In the genomic region with DNA sequence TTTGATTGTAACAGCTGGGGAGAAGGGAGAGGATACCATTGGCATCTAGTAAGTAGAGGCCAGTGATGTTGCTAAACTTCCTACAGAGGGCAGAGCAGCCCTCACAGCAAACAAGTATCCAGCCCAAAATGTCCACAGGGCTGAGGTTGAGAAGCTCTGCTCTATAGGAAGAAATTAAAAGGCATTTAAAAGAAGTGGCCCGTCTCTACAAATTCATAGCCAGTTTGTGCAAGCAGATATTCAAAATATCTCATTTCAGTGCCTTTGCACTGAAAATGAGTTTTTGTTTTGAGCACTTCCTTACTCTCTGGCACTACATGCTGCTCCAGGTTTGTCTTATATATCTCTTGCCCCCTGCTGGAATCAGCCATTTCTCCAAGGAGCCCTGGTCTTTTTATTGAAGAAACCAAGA, we compare ENCODE assay signal across 8 cellular contexts.
DNase-seq lines count a peak whose midpoint lies in the region; ATAC-seq and TF ChIP-seq lines count a peak whose summit lies in the region.

No MANE protein-coding gene starts in this region.

- H3K36me3 ChIP-seq in gastrocnemius medialis: no peaks in the 10 kb centered on the region

- H3K9me3 ChIP-seq in gastrocnemius medialis: no peaks in the 10 kb centered on the region

- in situ Hi-C loops in gastrocnemius medialis (cut with MboI; ENCODE audit: low sequenced_read_pairs in 4 of 4): loop anchor here in 1 of 4 donors (25.0 kb wide), 1 partner anchor 478 kb away; no protein-coding TSS in a partner anchor

- no peak overlapping the region for H3K27ac ChIP-seq in gastrocnemius medialis

- no peaks in the 10 kb centered on the region for H3K27me3 ChIP-seq in gastrocnemius medialis

- H3K4me3 ChIP-seq in gastrocnemius medialis: no peak overlapping the region

- ATAC-seq in HG03442 (IDR thresholded peaks at IDR 0.05; ENCODE audit: unreplicated experiment) (peak; percentile 70), gastrocnemius medialis (peak; percentile 58 to 75), HG03521 (IDR thresholded peaks at IDR 0.05; ENCODE audit: unreplicated experiment) (no peak)

- DNase-seq in DMS53 treated with DMSO at 0.1 percent for 48 hours (lab: John Stamatoyannopoulos, UW; ENCODE audit: unreplicated experiment) (peak; percentile 66), SHP77 (lab: John Stamatoyannopoulos, UW) (peak; percentile 38 to 62), globus pallidus (ENCODE audit: low spot score) (peak; percentile 18), gastrocnemius medialis (peak in 1 of 2 donors; percentile 11), posterior vena cava (ENCODE audit: low spot score) (no peak)
- DNase-seq in stimulated activated CD4-positive, alpha-beta T cell treated with anti-CD3 and anti-CD28 coated beads, Interleukin-2, amount 100 ng/mL, for 48 hours: no peak

- intact Hi-C loops in gastrocnemius medialis (cut with DNase I; ENCODE audit: low total_unique reads): loop anchor here (5.0 to 10.0 kb wide), 2 partner anchors 285 to 438 kb away; no protein-coding TSS in a partner anchor
- intact Hi-C loops in posterior vena cava (cut with DNase I): no loop called here

- H3K4me1 ChIP-seq in gastrocnemius medialis: no peaks in the 10 kb centered on the region

- peak in 3 of 5 experiments; percentile 37 to 57 (median 40) for TF ChIP-seq CTCF in gastrocnemius medialis (IDR thresholded peaks at IDR 0.05 in 4 of 5, conservative IDR thresholded peaks at IDR 0.05 in 1 of 5)

- no peak for TF ChIP-seq POLR2A in gastrocnemius medialis (IDR thresholded peaks at IDR 0.05)

Comparison
In these comparisons a context has a peak if more than half of its experiments do, and no peak if none do; other contexts are left out.
1. DNase-seq: peak in DMS53 treated with DMSO at 0.1 percent for 48 hours (single experiment), SHP77 (2 of 2) and globus pallidus (single experiment); none in posterior vena cava (single experiment) and stimulated activated CD4-positive, alpha-beta T cell treated with anti-CD3 and anti-CD28 coated beads, Interleukin-2, amount 100 ng/mL, for 48 hours (0 of 2).